In genomic region chr1:32801096-32801713, GRCh38 we compare ENCODE assay signal across 13 cellular contexts.
A peak's percentile ranks its signal among the peaks of the same experiment; 100 is the strongest.
DNase-seq lines count a peak whose midpoint lies in the region; ATAC-seq lines count a peak whose summit lies in the region.
"Had no signal": no experiment of that assay in that cellular context is flagged by ENCODE, and none has a peak within 500 bp of the region (broad histone marks: within the 10 kb centered on the region; RNA-seq: fewer than 3 reads in every experiment).

No MANE protein-coding gene starts in this region.

- peak overlapping the region; percentile 92 for H3K27ac Mint-ChIP-seq in activated T-cell treated with anti-CD3 and anti-CD28 coated beads, Interleukin-2, amount 50 U/mL, for 24 hours
- H3K27ac Mint-ChIP-seq in stimulated activated naive CD8-positive, alpha-beta T cell treated with anti-CD3 and anti-CD28 coated beads, Interleukin-15, amount 100 ng/mL, for 72 hours: peak overlapping the region; percentile 8 to 74

- peaks cover 89% of the 10 kb centered on the region for H3K36me3 Mint-ChIP-seq in activated T-cell treated with anti-CD3 and anti-CD28 coated beads, Interleukin-2, amount 50 U/mL, for 24 hours (ENCODE audit: low read depth)

- H3K4me1 ChIP-seq in effector memory CD4-positive, alpha-beta T cell (ENCODE audit: control insufficient read depth, insufficient read depth, low read length, poor library complexity, severe bottlenecking): peaks cover 14% of the 10 kb centered on the region
- H3K4me1 ChIP-seq: BLaER1 treated with 17β-estradiol and CSF1 and Interleukin-3, amounts not matched to agents 10 nM and 100 nM had no signal

- peak; percentile 83 for ATAC-seq in stimulated activated naive CD8-positive, alpha-beta T cell treated with anti-CD3 and anti-CD28 coated beads, Interleukin-15, amount 100 ng/mL, for 72 hours
- ATAC-seq in GM19023 (IDR thresholded peaks at IDR 0.05; ENCODE audit: unreplicated experiment): no peak

- no peaks in the 10 kb centered on the region for H3K27me3 ChIP-seq in effector memory CD4-positive, alpha-beta T cell (replicated peaks; ENCODE audit: control insufficient read depth, insufficient read depth, low read length, poor library complexity, severe bottlenecking)
- H3K27me3 ChIP-seq: BLaER1 treated with 17β-estradiol and CSF1 and Interleukin-3, amounts not matched to agents 10 nM and 100 nM had no signal

- H3K9me3 Mint-ChIP-seq in activated T-cell treated with anti-CD3 and anti-CD28 coated beads, Interleukin-2, amount 50 U/mL, for 24 hours: no peaks in the 10 kb centered on the region
- no peaks in the 10 kb centered on the region for H3K9me3 Mint-ChIP-seq in stimulated activated naive CD8-positive, alpha-beta T cell treated with anti-CD3 and anti-CD28 coated beads, Interleukin-15, amount 100 ng/mL, for 72 hours

- H3K9me3 ChIP-seq in effector memory CD4-positive, alpha-beta T cell (ENCODE audit: control insufficient read depth, low read length): no peaks in the 10 kb centered on the region
- H3K9me3 ChIP-seq: thoracic aorta had no signal

- DNase-seq in stimulated activated naive CD4-positive, alpha-beta T cell (lab: John Stamatoyannopoulos, UW): peak in 4 of 6 experiments; percentile 7 to 48 (median 28)
- DNase-seq in stimulated activated naive CD4-positive, alpha-beta T cell treated with Interleukin-2 at 50 U/mL for 16 hours (lab: John Stamatoyannopoulos, UW): no peak
- peak; percentile 48 for DNase-seq in activated T-cell treated with anti-CD3 and anti-CD28 coated beads, Interleukin-2, amount 50 U/mL, for 24 hours
- DNase-seq in effector memory CD4-positive, alpha-beta T cell: peak; percentile 2 to 36 (median 15)
- DNase-seq in stimulated activated naive CD8-positive, alpha-beta T cell treated with anti-CD3 and anti-CD28 coated beads, Interleukin-15, amount 100 ng/mL, for 72 hours: peak; percentile 61 to 68
- DNase-seq in NCI-H2227 treated with DMSO at 0.1 percent for 48 hours (lab: John Stamatoyannopoulos, UW) (no peak), midbrain (lab: John Stamatoyannopoulos, UW) (no peak)
- DNase-seq: NCI-H1092, NCI-H748 treated with DMSO at 0.1 percent for 48 hours had no signal

- peaks cover 63% of the 10 kb centered on the region for H3K4me1 Mint-ChIP-seq in activated T-cell treated with anti-CD3 and anti-CD28 coated beads, Interleukin-2, amount 50 U/mL, for 24 hours (ENCODE audit: low read depth)
- H3K4me1 Mint-ChIP-seq in stimulated activated naive CD8-positive, alpha-beta T cell treated with anti-CD3 and anti-CD28 coated beads, Interleukin-15, amount 100 ng/mL, for 72 hours: peaks cover 61% of the 10 kb centered on the region

- no peak overlapping the region for H3K4me3 ChIP-seq in effector memory CD4-positive, alpha-beta T cell (ENCODE audit: insufficient read depth, low read depth, low read length, poor library complexity, severe bottlenecking)
- H3K4me3 ChIP-seq: BLaER1 treated with 17β-estradiol and CSF1 and Interleukin-3, amounts not matched to agents 10 nM and 100 nM; coronary artery; thoracic aorta had no signal

- H3K27ac ChIP-seq in effector memory CD4-positive, alpha-beta T cell (ENCODE audit: insufficient read depth, low read length, poor library complexity, severe bottlenecking): peak overlapping the region; percentile 53
- H3K27ac ChIP-seq: BLaER1 treated with 17β-estradiol and CSF1 and Interleukin-3, amounts not matched to agents 10 nM and 100 nM; coronary artery; thoracic aorta had no signal

- H3K27me3 Mint-ChIP-seq in activated T-cell treated with anti-CD3 and anti-CD28 coated beads, Interleukin-2, amount 50 U/mL, for 24 hours: no peaks in the 10 kb centered on the region
- H3K27me3 Mint-ChIP-seq in stimulated activated naive CD8-positive, alpha-beta T cell treated with anti-CD3 and anti-CD28 coated beads, Interleukin-15, amount 100 ng/mL, for 72 hours: no peaks in the 10 kb centered on the region

- H3K4me3 Mint-ChIP-seq in activated T-cell treated with anti-CD3 and anti-CD28 coated beads, Interleukin-2, amount 50 U/mL, for 24 hours: peak overlapping the region; percentile 49
- H3K4me3 Mint-ChIP-seq in stimulated activated naive CD8-positive, alpha-beta T cell treated with anti-CD3 and anti-CD28 coated beads, Interleukin-15, amount 100 ng/mL, for 72 hours: peak overlapping the region; percentile 33 to 63

- H3K36me3 ChIP-seq in effector memory CD4-positive, alpha-beta T cell (ENCODE audit: control insufficient read depth, insufficient read depth, low read length): peaks cover 5% of the 10 kb centered on the region

Comparison
In these comparisons a context has a peak if more than half of its experiments do, and no peak if none do; other contexts are left out.
1. DNase-seq: peak in stimulated activated naive CD4-positive, alpha-beta T cell (4 of 6), activated T-cell treated with anti-CD3 and anti-CD28 coated beads, Interleukin-2, amount 50 U/mL, for 24 hours (single experiment), effector memory CD4-positive, alpha-beta T cell (3 of 3) and stimulated activated naive CD8-positive, alpha-beta T cell treated with anti-CD3 and anti-CD28 coated beads, Interleukin-15, amount 100 ng/mL, for 72 hours (2 of 2); none in stimulated activated naive CD4-positive, alpha-beta T cell treated with Interleukin-2 at 50 U/mL for 16 hours (single experiment), NCI-H2227 treated with DMSO at 0.1 percent for 48 hours (single experiment) and midbrain (single experiment).